ENCODE assay signal across 2 cellular contexts in the genomic region with DNA sequence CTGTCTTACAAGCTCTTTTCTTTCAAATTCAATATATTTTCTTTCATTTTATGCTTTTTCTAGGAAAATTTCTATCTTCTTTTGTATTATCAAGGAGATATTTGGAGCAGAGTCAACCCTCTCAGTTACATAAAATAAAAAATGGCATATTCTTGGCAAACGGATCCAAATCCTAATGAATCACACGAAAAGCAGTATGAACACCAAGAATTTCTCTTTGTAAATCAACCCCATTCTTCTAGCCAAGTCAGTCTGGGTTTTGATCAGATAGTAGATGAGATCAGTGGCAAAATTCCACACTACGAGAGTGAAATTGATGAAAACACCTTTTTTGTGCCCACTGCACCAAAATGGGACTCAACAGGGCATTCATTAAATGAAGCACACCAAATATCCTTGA.
TF ChIP-seq lines count a peak whose summit lies in the region.

No MANE protein-coding gene starts in this region.

TF ChIP-seq in SK-N-SH, 30 proteins besides CTCF, POLR2A, EP300 and RAD21 (continued from another document):
- TF ChIP-seq JUND (IDR thresholded peaks at IDR 0.05) (peak; percentile 31), MEF2A (IDR thresholded peaks at IDR 0.05; ENCODE audit: borderline replicate concordance, low read depth) (no peak), POLR2AphosphoS5 (IDR thresholded peaks at IDR 0.05; ENCODE audit: low read depth, low read length) (no peak), MAX (IDR thresholded peaks at IDR 0.05; ENCODE audit: low read depth) (no peak), NRF1 (IDR thresholded peaks at IDR 0.05; ENCODE audit: low read depth, low read length) (no peak), TCF12 (IDR thresholded peaks at IDR 0.05) (no peak; the same call in 1 of the 2 replicates), NFIC (IDR thresholded peaks at IDR 0.05; ENCODE audit: borderline replicate concordance) (peak; percentile 86), PBX3 (IDR thresholded peaks at IDR 0.05) (peak; percentile 71)
- TF ChIP-seq, protein P1, sequence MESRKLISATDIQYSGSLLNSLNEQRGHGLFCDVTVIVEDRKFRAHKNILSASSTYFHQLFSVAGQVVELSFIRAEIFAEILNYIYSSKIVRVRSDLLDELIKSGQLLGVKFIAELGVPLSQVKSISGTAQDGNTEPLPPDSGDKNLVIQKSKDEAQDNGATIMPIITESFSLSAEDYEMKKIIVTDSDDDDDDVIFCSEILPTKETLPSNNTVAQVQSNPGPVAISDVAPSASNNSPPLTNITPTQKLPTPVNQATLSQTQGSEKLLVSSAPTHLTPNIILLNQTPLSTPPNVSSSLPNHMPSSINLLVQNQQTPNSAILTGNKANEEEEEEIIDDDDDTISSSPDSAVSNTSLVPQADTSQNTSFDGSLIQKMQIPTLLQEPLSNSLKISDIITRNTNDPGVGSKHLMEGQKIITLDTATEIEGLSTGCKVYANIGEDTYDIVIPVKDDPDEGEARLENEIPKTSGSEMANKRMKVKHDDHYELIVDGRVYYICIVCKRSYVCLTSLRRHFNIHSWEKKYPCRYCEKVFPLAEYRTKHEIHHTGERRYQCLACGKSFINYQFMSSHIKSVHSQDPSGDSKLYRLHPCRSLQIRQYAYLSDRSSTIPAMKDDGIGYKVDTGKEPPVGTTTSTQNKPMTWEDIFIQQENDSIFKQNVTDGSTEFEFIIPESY (IDR thresholded peaks at IDR 0.05; ENCODE audit: borderline replicate concordance, low read depth) = no peak
TF ChIP-seq in SK-N-SH: peak in this region for 3.

TF ChIP-seq in SK-N-SH treated with all-trans-retinoic acid at 6 μM for 48 hours, 23 proteins besides CTCF, POLR2A, EP300 and RAD21 (continued from another document):
- TF ChIP-seq GLIS3 (CRISPR knock-in tag; IDR thresholded peaks at IDR 0.05) (no peak), OSR1 (CRISPR knock-in tag; IDR thresholded peaks at IDR 0.05) (no peak), ZNF70 (CRISPR knock-in tag; IDR thresholded peaks at IDR 0.05) (no peak), TSHZ2 (CRISPR knock-in tag; IDR thresholded peaks at IDR 0.05) (no peak), RARB (CRISPR knock-in tag; IDR thresholded peaks at IDR 0.05) (no peak), ZNF8 (CRISPR knock-in tag; IDR thresholded peaks at IDR 0.05) (no peak), PPARA (CRISPR knock-in tag; IDR thresholded peaks at IDR 0.05; ENCODE audit: borderline replicate concordance) (no peak), TOX (CRISPR knock-in tag; IDR thresholded peaks at IDR 0.05; ENCODE audit: borderline replicate concordance) (no peak; the same call in 1 of the 2 replicates), ZNF565 (CRISPR knock-in tag; conservative IDR thresholded peaks at IDR 0.05; ENCODE audit: low read depth) (no peak), SNAI2 (CRISPR knock-in tag; IDR thresholded peaks at IDR 0.05) (no peak), ESRRG (CRISPR knock-in tag; IDR thresholded peaks at IDR 0.05) (no peak), CSDC2 (CRISPR knock-in tag; IDR thresholded peaks at IDR 0.05) (no peak), TCF4 (CRISPR knock-in tag; IDR thresholded peaks at IDR 0.05; ENCODE audit: borderline replicate concordance) (no peak)
- TF ChIP-seq, protein P2, sequence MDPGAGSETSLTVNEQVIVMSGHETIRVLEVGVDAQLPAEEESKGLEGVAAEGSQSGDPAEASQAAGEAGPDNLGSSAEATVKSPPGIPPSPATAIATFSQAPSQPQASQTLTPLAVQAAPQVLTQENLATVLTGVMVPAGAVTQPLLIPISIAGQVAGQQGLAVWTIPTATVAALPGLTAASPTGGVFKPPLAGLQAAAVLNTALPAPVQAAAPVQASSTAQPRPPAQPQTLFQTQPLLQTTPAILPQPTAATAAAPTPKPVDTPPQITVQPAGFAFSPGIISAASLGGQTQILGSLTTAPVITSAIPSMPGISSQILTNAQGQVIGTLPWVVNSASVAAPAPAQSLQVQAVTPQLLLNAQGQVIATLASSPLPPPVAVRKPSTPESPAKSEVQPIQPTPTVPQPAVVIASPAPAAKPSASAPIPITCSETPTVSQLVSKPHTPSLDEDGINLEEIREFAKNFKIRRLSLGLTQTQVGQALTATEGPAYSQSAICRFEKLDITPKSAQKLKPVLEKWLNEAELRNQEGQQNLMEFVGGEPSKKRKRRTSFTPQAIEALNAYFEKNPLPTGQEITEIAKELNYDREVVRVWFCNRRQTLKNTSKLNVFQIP (CRISPR knock-in tag; IDR thresholded peaks at IDR 0.05; ENCODE audit: borderline replicate concordance, low read depth) = no peak
- TF ChIP-seq, protein P3, sequence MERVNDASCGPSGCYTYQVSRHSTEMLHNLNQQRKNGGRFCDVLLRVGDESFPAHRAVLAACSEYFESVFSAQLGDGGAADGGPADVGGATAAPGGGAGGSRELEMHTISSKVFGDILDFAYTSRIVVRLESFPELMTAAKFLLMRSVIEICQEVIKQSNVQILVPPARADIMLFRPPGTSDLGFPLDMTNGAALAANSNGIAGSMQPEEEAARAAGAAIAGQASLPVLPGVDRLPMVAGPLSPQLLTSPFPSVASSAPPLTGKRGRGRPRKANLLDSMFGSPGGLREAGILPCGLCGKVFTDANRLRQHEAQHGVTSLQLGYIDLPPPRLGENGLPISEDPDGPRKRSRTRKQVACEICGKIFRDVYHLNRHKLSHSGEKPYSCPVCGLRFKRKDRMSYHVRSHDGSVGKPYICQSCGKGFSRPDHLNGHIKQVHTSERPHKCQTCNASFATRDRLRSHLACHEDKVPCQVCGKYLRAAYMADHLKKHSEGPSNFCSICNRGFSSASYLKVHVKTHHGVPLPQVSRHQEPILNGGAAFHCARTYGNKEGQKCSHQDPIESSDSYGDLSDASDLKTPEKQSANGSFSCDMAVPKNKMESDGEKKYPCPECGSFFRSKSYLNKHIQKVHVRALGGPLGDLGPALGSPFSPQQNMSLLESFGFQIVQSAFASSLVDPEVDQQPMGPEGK (CRISPR knock-in tag; IDR thresholded peaks at IDR 0.05; ENCODE audit: borderline replicate concordance) = no peak
